In genomic region chr20:34705383-34706021, GRCh38 we compare ENCODE assay signal across 8 cellular contexts. TPM values are rescaled to one million over a fixed set of nuclear protein-coding genes. Genes with fewer than 3 reads are reported as not detected.
A peak's percentile ranks its signal among the peaks of the same experiment; 100 is the strongest.
DNase-seq lines count a peak whose midpoint lies in the region; ATAC-seq and TF ChIP-seq lines count a peak whose summit lies in the region.

No MANE protein-coding gene starts in this region.

- no peaks in the 10 kb centered on the region for H3K9me3 Mint-ChIP-seq in activated CD4-positive, alpha-beta T cell treated with anti-CD3 and anti-CD28 coated beads, Interleukin-2, amount 10 ng/mL, durations not matched to agents 24 days and 14 days
- H3K9me3 Mint-ChIP-seq in mesothelial cell of epicardium, result no peaks in the 10 kb centered on the region

- H3K79me1 ChIP-seq in neuronal stem cell (ENCODE audit: low read depth, low read length), result no peaks in the 10 kb centered on the region

- no peak overlapping the region for H2BK5ac ChIP-seq in neuronal stem cell (ENCODE audit: low read length)

- no peak overlapping the region for H4K91ac ChIP-seq in neuronal stem cell (ENCODE audit: low read depth, low read length, poor library complexity)

- H3K4ac ChIP-seq in neuronal stem cell (ENCODE audit: low read length), result no peak overlapping the region

- no peak for TF ChIP-seq CTCF in mesothelial cell of epicardium (IDR thresholded peaks at IDR 0.05; ENCODE audit: unreplicated experiment)

- no peak overlapping the region for H4K8ac ChIP-seq in neuronal stem cell (ENCODE audit: low read depth, low read length)

- H3K18ac ChIP-seq in neuronal stem cell (ENCODE audit: low read length), result no peak overlapping the region

- H2BK120ac ChIP-seq in neuronal stem cell (ENCODE audit: low read depth, low read length), result no peak overlapping the region

- peak overlapping the region; percentile 88 for H3K4me3 Mint-ChIP-seq in activated CD4-positive, alpha-beta T cell treated with anti-CD3 and anti-CD28 coated beads, Interleukin-2, amount 10 ng/mL, durations not matched to agents 24 days and 14 days
- H3K4me3 Mint-ChIP-seq in mesothelial cell of epicardium, result peak overlapping the region; percentile 91

- WGBS in neuronal stem cell (ENCODE audit: extremely low coverage in 2 of 2, insufficient read length in 2 of 2, insufficient replicate concordance in 1 of 2), 2 donors, result no CpG with 5 or more reads among the region's 4 CpGs

- no peak overlapping the region for H3K14ac ChIP-seq in neuronal stem cell (ENCODE audit: low read length)

- H3K27me3 Mint-ChIP-seq in activated CD4-positive, alpha-beta T cell treated with anti-CD3 and anti-CD28 coated beads, Interleukin-2, amount 10 ng/mL, durations not matched to agents 24 days and 14 days, result peaks cover 20% of the 10 kb centered on the region
- peaks cover 8% of the 10 kb centered on the region for H3K27me3 Mint-ChIP-seq in mesothelial cell of epicardium (ENCODE audit: low read depth)

- H3K27ac Mint-ChIP-seq in activated CD4-positive, alpha-beta T cell treated with anti-CD3 and anti-CD28 coated beads, Interleukin-2, amount 10 ng/mL, durations not matched to agents 24 days and 14 days, result no peak overlapping the region
- H3K27ac Mint-ChIP-seq in mesothelial cell of epicardium, result no peak overlapping the region

- H2BK12ac ChIP-seq in neuronal stem cell (ENCODE audit: low read length), result no peak overlapping the region

- peaks cover 42 to 45% of the 10 kb centered on the region in 2 donors for H3K4me1 ChIP-seq in duodenal mucosa (ENCODE audit: control insufficient read depth in 1 of 2, insufficient read depth in 2 of 2, low read length in 2 of 2)
- peaks cover 6 to 7% of the 10 kb centered on the region in 2 donors for H3K4me1 ChIP-seq in neuronal stem cell (ENCODE audit: control insufficient read depth in 2 of 2, insufficient read depth in 1 of 2, low read depth in 1 of 2, low read length in 2 of 2)

- no peaks in the 10 kb centered on the region for H3K9me3 ChIP-seq in duodenal mucosa (ENCODE audit: control insufficient read depth in 1 of 2, low read length in 2 of 2)
- H3K9me3 ChIP-seq in neuronal stem cell (replicated peaks in 1 of 2; ENCODE audit: control insufficient read depth in 2 of 2, insufficient read depth in 1 of 2, low read depth in 1 of 2, low read length in 2 of 2), result no peaks in the 10 kb centered on the region

- no peaks in the 10 kb centered on the region for H3K36me3 Mint-ChIP-seq in activated CD4-positive, alpha-beta T cell treated with anti-CD3 and anti-CD28 coated beads, Interleukin-2, amount 10 ng/mL, durations not matched to agents 24 days and 14 days (ENCODE audit: low read depth)
- H3K36me3 Mint-ChIP-seq in mesothelial cell of epicardium, result no peaks in the 10 kb centered on the region

- DNase-seq in activated CD4-positive, alpha-beta T cell treated with anti-CD3 and anti-CD28 coated beads, Interleukin-2, amount 10 ng/mL, durations not matched to agents 24 days and 14 days, result peak; percentile 62
- no peak for DNase-seq in activated CD4-positive, alpha-beta T cell treated with anti-CD3 and anti-CD28 coated beads, Interleukin-2, amount 50 U/mL, for 1 hour
- peak; percentile 35 for DNase-seq in OCI-M1 (lab: John Stamatoyannopoulos, UW)
- no peak for DNase-seq in mesothelial cell of epicardium (ENCODE audit: low spot score in 2 of 2, unreplicated experiment in 2 of 2)
- no peak for DNase-seq in neuronal stem cell (ENCODE audit: low spot score)
- no peak for DNase-seq in left lobe of liver (ENCODE audit: low spot score)

- H2AFZ ChIP-seq in neuronal stem cell (ENCODE audit: low read length), result no peak overlapping the region

- H3K9ac ChIP-seq in duodenal mucosa (ENCODE audit: low read depth in 1 of 2, low read length in 2 of 2), result peak overlapping the region; percentile 79 to 83
- H3K9ac ChIP-seq in neuronal stem cell (ENCODE audit: low read depth, low read length, poor library complexity), result no peak overlapping the region

- ATAC-seq in GM18519 (IDR thresholded peaks at IDR 0.05; ENCODE audit: low FRiP score, unreplicated experiment), result no peak
- no peak for ATAC-seq in left lobe of liver

- H3K4me2 ChIP-seq in neuronal stem cell (ENCODE audit: insufficient read depth, low read length, poor library complexity, severe bottlenecking), result no peak overlapping the region

- H2BK15ac ChIP-seq in neuronal stem cell (ENCODE audit: low read length), result no peak overlapping the region

- H3K4me1 Mint-ChIP-seq in activated CD4-positive, alpha-beta T cell treated with anti-CD3 and anti-CD28 coated beads, Interleukin-2, amount 10 ng/mL, durations not matched to agents 24 days and 14 days, result peaks cover 33% of the 10 kb centered on the region
- H3K4me1 Mint-ChIP-seq in mesothelial cell of epicardium, result peaks cover 19% of the 10 kb centered on the region

- H3K4me3 ChIP-seq in duodenal mucosa (ENCODE audit: low read depth in 1 of 2, low read length in 2 of 2) (peak overlapping the region; percentile 86 to 93), neuronal stem cell (ENCODE audit: low read length in 2 of 2) (no peak overlapping the region)

- no peak overlapping the region for H3K23ac ChIP-seq in neuronal stem cell (ENCODE audit: low read depth, low read length, poor library complexity)

- no peaks in the 10 kb centered on the region for H3K36me3 ChIP-seq in duodenal mucosa (ENCODE audit: control insufficient read depth in 1 of 2, insufficient read depth in 2 of 2, low read length in 2 of 2)
- H3K36me3 ChIP-seq in neuronal stem cell (replicated peaks in 1 of 2; ENCODE audit: control insufficient read depth in 2 of 2, insufficient read depth in 2 of 2, low read length in 2 of 2), result no peaks in the 10 kb centered on the region

- intact Hi-C loops in activated CD4-positive, alpha-beta T cell treated with anti-CD3 and anti-CD28 coated beads, Interleukin-2, amount 10 ng/mL, durations not matched to agents 24 days and 14 days (cut with micrococcal nuclease), result loop anchor here (2.0 to 5.0 kb wide), 4 partner anchors 13 to 147 kb away; partner anchors contain the start of gene MAP1LC3A

- H3K27me3 ChIP-seq in duodenal mucosa (ENCODE audit: control insufficient read depth in 1 of 2, insufficient read depth in 2 of 2, low read length in 2 of 2), result no peaks in the 10 kb centered on the region
- H3K27me3 ChIP-seq in neuronal stem cell (ENCODE audit: control insufficient read depth in 3 of 3, insufficient read depth in 3 of 3, low read depth in 1 of 3, low read length in 3 of 3), result peaks cover 5 to 46% (median 14%) of the 10 kb centered on the region in 3 experiments

- H3K27ac ChIP-seq in duodenal mucosa (ENCODE audit: low read depth, low read length) (peak overlapping the region; percentile 100), neuronal stem cell (replicated peaks; ENCODE audit: low read length) (no peak overlapping the region)

- H2AK5ac ChIP-seq in neuronal stem cell (ENCODE audit: low read depth, low read length), result no peak overlapping the region

RNA-seq across cellular contexts. Expression of gene TP53INP2, which starts 1.4 kb away (rescaled TPM):
- 2.3 and 2.7 TPM in 2 replicates for total RNA-seq in activated CD4-positive, alpha-beta T cell treated with anti-CD3 and anti-CD28 coated beads, Interleukin-2, amount 10 ng/mL, durations not matched to agents 24 days and 14 days
- total RNA-seq in mesothelial cell of epicardium, result 11.8 to 13.1 TPM (median 12.0 TPM) in 3 replicates
- polyA plus RNA-seq in neuronal stem cell (2013, experiment 1 of 2), result 4.1 TPM
- polyA plus RNA-seq in neuronal stem cell (2013, experiment 2 of 2), result 4.0 TPM
- total RNA-seq in left lobe of liver, result 14.4 TPM

RNA-seq across cellular contexts. Expression of gene PIGU, which starts 28.6 kb away (rescaled TPM):
- 26.4 and 27.1 TPM in 2 replicates for total RNA-seq in activated CD4-positive, alpha-beta T cell treated with anti-CD3 and anti-CD28 coated beads, Interleukin-2, amount 10 ng/mL, durations not matched to agents 24 days and 14 days
- total RNA-seq in mesothelial cell of epicardium (31.7 to 34.1 TPM (median 32.6 TPM) in 3 replicates), left lobe of liver (3.8 TPM)
- 58.2 TPM for polyA plus RNA-seq in neuronal stem cell (2013, experiment 1 of 2)
- 56.9 TPM for polyA plus RNA-seq in neuronal stem cell (2013, experiment 2 of 2)

Comparison
In these comparisons a context has a peak if more than half of its experiments do, and no peak if none do; other contexts are left out.
1. DNase-seq: peak in activated CD4-positive, alpha-beta T cell treated with anti-CD3 and anti-CD28 coated beads, Interleukin-2, amount 10 ng/mL, durations not matched to agents 24 days and 14 days (single experiment) and OCI-M1 (single experiment); none in activated CD4-positive, alpha-beta T cell treated with anti-CD3 and anti-CD28 coated beads, Interleukin-2, amount 50 U/mL, for 1 hour (single experiment), mesothelial cell of epicardium (0 of 2), neuronal stem cell (single experiment) and left lobe of liver (single experiment).
2. H3K4me3 ChIP-seq: peak in duodenal mucosa (2 of 2); none in neuronal stem cell (0 of 2).